23 cellular contexts compared by ENCODE assay signal in genomic region chrX:42732506-42732905, GRCh38. TPM values are rescaled to one million over a fixed set of nuclear protein-coding genes. Genes with fewer than 3 reads are reported as not detected.
A peak's percentile ranks its signal among the peaks of the same experiment; 100 is the strongest.
DNase-seq lines count a peak whose midpoint lies in the region; ATAC-seq and TF ChIP-seq lines count a peak whose summit lies in the region.
"Had no signal": no experiment of that assay in that cellular context is flagged by ENCODE, and none has a peak within 500 bp of the region (broad histone marks: within the 10 kb centered on the region; RNA-seq: fewer than 3 reads in every experiment).

No MANE protein-coding gene starts in this region.

- H3K36me3 ChIP-seq in DND-41 (ENCODE audit: insufficient read depth, low read length): no peaks in the 10 kb centered on the region
- H3K36me3 ChIP-seq: ascending aorta, neutrophil, right lobe of liver had no signal

- H4K8ac ChIP-seq in H9 (replicated peaks; ENCODE audit: insufficient read length, low read depth, low read length): no peak overlapping the region

- H4K5ac ChIP-seq in H9 (ENCODE audit: insufficient read length, low read depth, low read length): no peak overlapping the region

- H3K9me3 Mint-ChIP-seq in naive thymus-derived CD8-positive, alpha-beta T cell: no peaks in the 10 kb centered on the region
- H3K9me3 Mint-ChIP-seq in H9: peaks cover 15 to 42% of the 10 kb centered on the region in 2 experiments
- H3K9me3 Mint-ChIP-seq: dendritic cell treated with granulocyte-macrophage colony-stimulating factor and Interleukin-4, amounts not matched to agents 40 ng/mL and 50 ng/mL, for 4 days had no signal

- H3K23ac ChIP-seq in H9 (ENCODE audit: insufficient read length, low read depth, low read length): no peak overlapping the region

- H2BK120ac ChIP-seq in H9 (ENCODE audit: low read depth, low read length, poor library complexity, severe bottlenecking): no peak overlapping the region

- no peak for TF ChIP-seq CTCF in DND-41 (IDR thresholded peaks at IDR 0.05; ENCODE audit: borderline replicate concordance, extremely low read depth, low read length, poor library complexity, severe bottlenecking)
- TF ChIP-seq CTCF in fibroblast of mammary gland (conservative IDR thresholded peaks at IDR 0.05; ENCODE audit: control insufficient read depth, insufficient read depth, low read depth, low read length): no peak
- TF ChIP-seq CTCF in H9 (conservative IDR thresholded peaks at IDR 0.05): no peak

- H2AFZ ChIP-seq in DND-41 (ENCODE audit: low read depth, low read length) (peak overlapping the region; percentile 55), H9 (ENCODE audit: low read length) (no peak overlapping the region)

- no peaks in the 10 kb centered on the region for H3K27me3 Mint-ChIP-seq in naive thymus-derived CD8-positive, alpha-beta T cell
- peaks cover 1% of the 10 kb centered on the region; the same call in 1 of the 2 replicates for H3K27me3 Mint-ChIP-seq in H9 (ENCODE audit: low read depth)
- H3K27me3 Mint-ChIP-seq: dendritic cell treated with granulocyte-macrophage colony-stimulating factor and Interleukin-4, amounts not matched to agents 40 ng/mL and 50 ng/mL, for 4 days had no signal

- H3K9ac ChIP-seq in DND-41 (ENCODE audit: low read depth, low read length) (no peak overlapping the region), H9 (ENCODE audit: extremely low read depth, insufficient read length, low read length) (no peak overlapping the region)

- H3K27me3 ChIP-seq in DND-41 (ENCODE audit: insufficient read depth, low read length, poor library complexity) (no peaks in the 10 kb centered on the region), H9 (ENCODE audit: insufficient read depth, low read length) (no peaks in the 10 kb centered on the region)
- H3K27me3 ChIP-seq: ascending aorta, neutrophil, right lobe of liver had no signal

- no peaks in the 10 kb centered on the region for H3K79me1 ChIP-seq in H9 (ENCODE audit: insufficient read depth, low read depth, low read length, poor library complexity, severe bottlenecking)

- POLR2A ChIA-PET in naive thymus-derived CD8-positive, alpha-beta T cell (lab: Charles Lee): no interaction called here

- H3K4me2 ChIP-seq in DND-41 (ENCODE audit: insufficient read depth, low read length): peak overlapping the region; percentile 31; the same call in 1 of the 2 replicates
- no peak overlapping the region for H3K4me2 ChIP-seq in H9 (ENCODE audit: insufficient read depth, insufficient read length, low read length)

- no peak overlapping the region for H3T11ph ChIP-seq in H9 (ENCODE audit: low read length)

- no peak overlapping the region for H3K14ac ChIP-seq in H9 (ENCODE audit: insufficient read depth, low read length)

- peaks cover 0 to 14% (median under 1%) of the 10 kb centered on the region in 4 donors for H3K4me1 Mint-ChIP-seq in naive thymus-derived CD8-positive, alpha-beta T cell
- H3K4me1 Mint-ChIP-seq in H9: no peaks in the 10 kb centered on the region

- H3K23me2 ChIP-seq in H9 (ENCODE audit: insufficient read length, low read depth, low read length, poor library complexity, severe bottlenecking): no peaks in the 10 kb centered on the region

- H3K56ac ChIP-seq in H9 (ENCODE audit: insufficient read length, low read depth, low read length): no peak overlapping the region

- no peak overlapping the region for H2BK5ac ChIP-seq in H9 (ENCODE audit: insufficient read length, low read length)

- H3K27ac Mint-ChIP-seq in naive thymus-derived CD8-positive, alpha-beta T cell: peak overlapping the region in 3 of 10 donors; percentile 46 to 53 (median 48)
- no peak overlapping the region; a peak in 1 of 7 replicates for H3K27ac Mint-ChIP-seq in H9
- H3K27ac Mint-ChIP-seq: dendritic cell treated with granulocyte-macrophage colony-stimulating factor and Interleukin-4, amounts not matched to agents 40 ng/mL and 50 ng/mL, for 4 days; HFFc6; mesothelial cell of epicardium had no signal

- H3K27ac ChIP-seq in DND-41 (ENCODE audit: low read length) (peak overlapping the region; percentile 62), H9 (ENCODE audit: insufficient read length, low read depth, low read length) (no peak overlapping the region)
- H3K27ac ChIP-seq: neutrophil, right lobe of liver had no signal

- H4K91ac ChIP-seq in H9 (ENCODE audit: insufficient read length, low read depth, low read length): no peak overlapping the region

- no peak overlapping the region for H2BK15ac ChIP-seq in H9 (ENCODE audit: low read depth, low read length)

- H3K79me2 ChIP-seq in DND-41 (ENCODE audit: insufficient read depth, low read length) (no peaks in the 10 kb centered on the region), H9 (ENCODE audit: insufficient read depth, low read length) (no peaks in the 10 kb centered on the region)

- H3K36me3 Mint-ChIP-seq in naive thymus-derived CD8-positive, alpha-beta T cell: peaks cover 0 to 5% (median 0%) of the 10 kb centered on the region in 3 donors
- peaks cover 8 to 17% (median 11%) of the 10 kb centered on the region in 3 experiments for H3K36me3 Mint-ChIP-seq in H9 (ENCODE audit: insufficient read depth in 1 of 3, low read depth in 3 of 3)

- no peak overlapping the region for H2AK5ac ChIP-seq in H9 (ENCODE audit: insufficient read length, low read length)

- H3K4ac ChIP-seq in H9 (ENCODE audit: low read depth, low read length): no peak overlapping the region

- no peak overlapping the region for H2BK12ac ChIP-seq in H9 (ENCODE audit: insufficient read length, low read depth, low read length)

- no peaks in the 10 kb centered on the region for H3K9me3 ChIP-seq in DND-41 (ENCODE audit: insufficient read depth, low read length, severe bottlenecking)
- no peaks in the 10 kb centered on the region for H3K9me3 ChIP-seq in H9 (ENCODE audit: control insufficient read depth, low read depth, low read length)
- H3K9me3 ChIP-seq: ascending aorta, neutrophil, right lobe of liver had no signal

- no peak overlapping the region for H3K18ac ChIP-seq in H9 (ENCODE audit: insufficient read length, low read depth, low read length)

- no CpG with 5 or more reads among the region's 3 CpGs for WGBS in H9 (ENCODE audit: extremely low coverage, insufficient read length, low lambda C conversion rate)

- DNase-seq in DND-41 (peak; percentile 56), NCI-H446 (lab: John Stamatoyannopoulos, UW) (peak; percentile 39 to 78), fibroblast of mammary gland (ENCODE audit: low read depth) (peak; percentile 66), H9 (no peak), NCI-H128 (lab: John Stamatoyannopoulos, UW; ENCODE audit: unreplicated experiment) (no peak), iPS-NIHi7 (ENCODE audit: extremely low spot score) (no peak)
- DNase-seq in naive thymus-derived CD8-positive, alpha-beta T cell: no peak
- DNase-seq in activated CD8-positive, alpha-beta memory T cell treated with anti-CD3 and anti-CD28 coated beads, Interleukin-2, amount 50 U/mL, for 4 hours: no peak
- DNase-seq: activated CD4-positive, CD25-positive, alpha-beta regulatory T cell treated with anti-CD3 and anti-CD28 coated beads, Interleukin-2, amount 50 U/mL, for 72 hours; activated effector memory CD4-positive, alpha-beta T cell treated with Interleukin-2 at 50 U/mL for 16 hours; COR-L47; head of caudate nucleus; HFFc6; kidney; NCI-H1694; NCI-H524 treated with DMSO at 0.1 percent for 48 hours; OCI-M1; right lobe of liver had no signal

- H4K20me1 ChIP-seq in DND-41 (ENCODE audit: insufficient read depth, low read length) (no peaks in the 10 kb centered on the region), H9 (ENCODE audit: control insufficient read depth, insufficient read depth, insufficient read length) (no peaks in the 10 kb centered on the region)

- peak; percentile 98 for ATAC-seq in DND-41 (ENCODE audit: insufficient read depth, low read depth)
- ATAC-seq in naive thymus-derived CD8-positive, alpha-beta T cell: peak; percentile 41 to 53

- H3K4me1 ChIP-seq in DND-41 (ENCODE audit: insufficient read depth, low read length): peaks cover 14% of the 10 kb centered on the region
- H3K4me1 ChIP-seq in H9 (ENCODE audit: insufficient read depth, low read length): no peaks in the 10 kb centered on the region
- H3K4me1 ChIP-seq: ascending aorta, right lobe of liver had no signal

- no peak overlapping the region for H3K4me3 Mint-ChIP-seq in naive thymus-derived CD8-positive, alpha-beta T cell
- no peak overlapping the region for H3K4me3 Mint-ChIP-seq in H9
- H3K4me3 Mint-ChIP-seq: dendritic cell treated with granulocyte-macrophage colony-stimulating factor and Interleukin-4, amounts not matched to agents 40 ng/mL and 50 ng/mL, for 4 days; HFFc6; mesothelial cell of epicardium had no signal

- H2BK20ac ChIP-seq in H9 (ENCODE audit: low read depth, low read length, poor library complexity, severe bottlenecking): no peak overlapping the region

- H3K4me3 ChIP-seq in DND-41 (ENCODE audit: low read depth in 1 of 2, low read length in 2 of 2) (no peak overlapping the region), fibroblast of mammary gland (ENCODE audit: control insufficient read depth, low read depth, low read length) (no peak overlapping the region)
- H3K4me3 ChIP-seq: ascending aorta, right lobe of liver had no signal

RNA-seq across cellular contexts. Expression of gene PPP1R2C, which starts 45.5 kb away (rescaled TPM):
- not detected for total RNA-seq in naive thymus-derived CD8-positive, alpha-beta T cell
- polyA plus RNA-seq in naive thymus-derived CD8-positive, alpha-beta T cell: 1 to 10 TPM in 2 of 3 donors, under 1 TPM in 1; 0.41 to 2.3 (median 2.3) TPM
- total RNA-seq in H9 (2021): not detected in 2 replicates
- total RNA-seq: ascending aorta, epithelial cell of proximal tubule, HFFc6, kidney, mesothelial cell of epicardium, right lobe of liver had no signal

Comparison
In these comparisons a context has a peak if more than half of its experiments do, and no peak if none do; other contexts are left out.
1. DNase-seq: peak in DND-41 (single experiment), NCI-H446 (2 of 2) and fibroblast of mammary gland (single experiment); none in naive thymus-derived CD8-positive, alpha-beta T cell (0 of 10), activated CD8-positive, alpha-beta memory T cell treated with anti-CD3 and anti-CD28 coated beads, Interleukin-2, amount 50 U/mL, for 4 hours (single experiment), H9 (single experiment), NCI-H128 (single experiment) and iPS-NIHi7 (single experiment).